Comparison of ENCODE assay signal across 27 cellular contexts in genomic region chr11:26910192-26910591, GRCh38.
"Had no signal": no experiment of that assay in that cellular context is flagged by ENCODE, and none has a peak within 500 bp of the region (broad histone marks: within the 10 kb centered on the region; RNA-seq: fewer than 3 reads in every experiment).

No MANE protein-coding gene starts in this region.

- H3K4me1 Mint-ChIP-seq: activated T-helper 17 cell treated with anti-CD3 and anti-CD28 coated beads, Interleukin-2, amount 50 U/mL, for 72 hours; central memory CD8-positive, alpha-beta T cell; T-helper 17 cell had no signal

- DNase-seq: activated CD4-positive, alpha-beta T cell treated with anti-CD3 and anti-CD28 coated beads for 1 hour; activated CD4-positive, alpha-beta T cell treated with anti-CD3 and anti-CD28 coated beads for 4 hours; activated CD4-positive, alpha-beta T cell treated with anti-CD3 and anti-CD28 coated beads, Interleukin-2, amount 50 U/mL, for 1 hour; activated CD4-positive, alpha-beta T cell treated with anti-CD3 and anti-CD28 coated beads, Interleukin-2, amount 50 U/mL, for 48 hours; activated CD8-positive, alpha-beta memory T cell treated with anti-CD3 and anti-CD28 coated beads for 24 hours; activated CD8-positive, alpha-beta T cell treated with anti-CD3 and anti-CD28 coated beads for 36 hours; activated effector memory CD4-positive, alpha-beta T cell treated with Interleukin-2 at 50 U/mL for 16 hours; activated gamma-delta T cell treated with Interleukin-2 at 50 U/mL for 16 hours; activated naive CD4-positive, alpha-beta T cell treated with anti-CD3 and anti-CD28 coated beads, Interleukin-2, amount 50 U/mL, for 16 hours; activated naive CD4-positive, alpha-beta T cell treated with Interleukin-2 at 50 U/mL for 16 hours; activated T-cell treated with anti-CD3 and anti-CD28 coated beads, Interleukin-2, amount 50 U/mL, for 4 hours; amniotic stem cell; anterior cingulate cortex; brain microvascular endothelial cell; dorsolateral prefrontal cortex; effector memory CD4-positive, alpha-beta T cell; endodermal cell; foreskin keratinocyte; gastrocnemius medialis; T-helper 1 cell; T-helper 17 cell had no signal

- H3K27me3 Mint-ChIP-seq: activated CD8-positive, alpha-beta T cell treated with anti-CD3 and anti-CD28 coated beads for 36 hours; activated naive CD8-positive, alpha-beta T cell; activated T-helper 17 cell treated with anti-CD3 and anti-CD28 coated beads, Interleukin-2, amount 50 U/mL, for 72 hours; central memory CD8-positive, alpha-beta T cell; dendritic cell treated with granulocyte-macrophage colony-stimulating factor and Interleukin-4, amounts not matched to agents 40 ng/mL and 50 ng/mL, for 4 days; T-helper 17 cell had no signal

- H3K9me3 Mint-ChIP-seq: activated CD8-positive, alpha-beta T cell treated with anti-CD3 and anti-CD28 coated beads for 36 hours; activated T-cell treated with anti-CD3 and anti-CD28 coated beads, Interleukin-2, amount 50 U/mL, for 4 hours; dendritic cell treated with granulocyte-macrophage colony-stimulating factor and Interleukin-4, amounts not matched to agents 40 ng/mL and 50 ng/mL, for 4 days; endodermal cell had no signal

- H3K9me3 ChIP-seq: gastrocnemius medialis had no signal

- H3K27ac ChIP-seq: brain microvascular endothelial cell, coronary artery, dorsolateral prefrontal cortex, foreskin keratinocyte, gastrocnemius medialis had no signal

- H3K36me3 Mint-ChIP-seq: activated naive CD8-positive, alpha-beta T cell; WTC11 had no signal

- H3K27me3 ChIP-seq: brain microvascular endothelial cell, dorsolateral prefrontal cortex, foreskin keratinocyte, gastrocnemius medialis had no signal

- ATAC-seq: activated CD8-positive, alpha-beta T cell treated with anti-CD3 and anti-CD28 coated beads for 36 hours; activated T-cell treated with anti-CD3 and anti-CD28 coated beads, Interleukin-2, amount 50 U/mL, for 4 hours; activated T-helper 17 cell treated with anti-CD3 and anti-CD28 coated beads, Interleukin-2, amount 50 U/mL, for 72 hours; foreskin keratinocyte; gastrocnemius medialis; T-helper 17 cell; WTC11 had no signal

- H3K4me3 ChIP-seq: coronary artery, dorsolateral prefrontal cortex, gastrocnemius medialis had no signal

- H3K4me3 Mint-ChIP-seq: activated CD8-positive, alpha-beta T cell treated with anti-CD3 and anti-CD28 coated beads for 36 hours; activated naive CD8-positive, alpha-beta T cell; activated T-cell treated with anti-CD3 and anti-CD28 coated beads, Interleukin-2, amount 50 U/mL, for 4 hours; activated T-helper 17 cell treated with anti-CD3 and anti-CD28 coated beads, Interleukin-2, amount 50 U/mL, for 72 hours; central memory CD8-positive, alpha-beta T cell; dendritic cell treated with granulocyte-macrophage colony-stimulating factor and Interleukin-4, amounts not matched to agents 40 ng/mL and 50 ng/mL, for 4 days; endodermal cell; T-helper 17 cell; WTC11 had no signal

- H3K36me3 ChIP-seq: brain microvascular endothelial cell, gastrocnemius medialis had no signal

- H3K27ac Mint-ChIP-seq: activated CD8-positive, alpha-beta T cell treated with anti-CD3 and anti-CD28 coated beads for 36 hours; activated naive CD8-positive, alpha-beta T cell; activated T-helper 17 cell treated with anti-CD3 and anti-CD28 coated beads, Interleukin-2, amount 50 U/mL, for 72 hours; dendritic cell treated with granulocyte-macrophage colony-stimulating factor and Interleukin-4, amounts not matched to agents 40 ng/mL and 50 ng/mL, for 4 days; endodermal cell; T-helper 17 cell; WTC11 had no signal

- H3K4me1 ChIP-seq: foreskin keratinocyte, gastrocnemius medialis had no signal
